In the genomic region with DNA sequence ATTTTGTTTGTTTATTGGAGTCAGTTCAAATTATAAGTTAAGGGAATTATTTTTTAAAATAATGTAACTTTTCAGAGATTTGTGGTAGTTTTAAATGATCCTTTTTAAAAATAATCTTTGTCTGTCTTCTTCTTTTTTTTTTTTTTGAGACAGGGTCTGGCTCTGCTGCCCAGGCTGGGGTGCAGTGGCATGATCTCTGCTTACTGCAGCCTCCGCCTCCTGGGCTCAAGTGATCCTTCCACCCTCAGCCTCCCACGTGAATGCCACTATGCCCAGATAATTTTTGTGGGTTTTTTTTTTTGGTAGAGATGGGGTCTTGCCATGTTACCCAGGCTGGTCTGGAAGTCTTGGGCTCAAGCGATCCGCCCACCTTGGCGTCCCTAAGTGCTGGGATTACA, we compare ENCODE assay signal across 29 cellular contexts.
"Had no signal": no experiment of that assay in that cellular context is flagged by ENCODE, and none has a peak within 500 bp of the region (broad histone marks: within the 10 kb centered on the region; RNA-seq: fewer than 3 reads in every experiment).

No MANE protein-coding gene starts in this region.

- H3K9me3 ChIP-seq: ascending aorta, body of pancreas, SJSA1 had no signal

- H3K27me3 Mint-ChIP-seq: activated naive CD8-positive, alpha-beta T cell treated with anti-CD3 and anti-CD28 coated beads, Interleukin-2, amount 50 U/mL, for 24 hours had no signal

- H3K4me3 Mint-ChIP-seq: activated CD8-positive, alpha-beta T cell treated with anti-CD3 and anti-CD28 coated beads, Interleukin-2, amount 10 ng/mL, durations not matched to agents 7 days and 5 days; activated naive CD8-positive, alpha-beta T cell treated with anti-CD3 and anti-CD28 coated beads, Interleukin-2, amount 50 U/mL, for 24 hours; activated T-cell treated with anti-CD3 and anti-CD28 coated beads, Interleukin-2, amount 50 U/mL, for 4 hours; T-helper 1 cell treated with Interleukin-12 subunit alpha and Interleukin-12 subunit beta and Interleukin-4 antibody, amounts not matched to agents 30 μg/mL and 1 μg/mL, for 36 hours; WTC11 had no signal

- H3K27ac Mint-ChIP-seq: activated CD8-positive, alpha-beta T cell treated with anti-CD3 and anti-CD28 coated beads, Interleukin-2, amount 10 ng/mL, durations not matched to agents 7 days and 5 days; activated naive CD4-positive, alpha-beta T cell treated with anti-CD3 and anti-CD28 coated beads, Interleukin-2, amount 50 U/mL, for 72 hours; activated naive CD8-positive, alpha-beta T cell treated with anti-CD3 and anti-CD28 coated beads, Interleukin-2, amount 50 U/mL, for 24 hours; T-helper 1 cell treated with Interleukin-12 subunit alpha and Interleukin-12 subunit beta and Interleukin-4 antibody, amounts not matched to agents 30 μg/mL and 1 μg/mL, for 36 hours had no signal

- ATAC-seq: activated CD8-positive, alpha-beta T cell treated with anti-CD3 and anti-CD28 coated beads, Interleukin-2, amount 10 ng/mL, durations not matched to agents 7 days and 5 days; activated naive CD4-positive, alpha-beta T cell treated with anti-CD3 and anti-CD28 coated beads, Interleukin-2, amount 50 U/mL, for 72 hours; activated naive CD8-positive, alpha-beta T cell treated with anti-CD3 and anti-CD28 coated beads, Interleukin-2, amount 50 U/mL, for 24 hours; activated T-cell treated with anti-CD3 and anti-CD28 coated beads, Interleukin-2, amount 50 U/mL, for 4 hours; body of pancreas; SK-N-SH treated with all-trans-retinoic acid at 6 μM for 48 hours had no signal

- H3K27ac ChIP-seq: ascending aorta, body of pancreas, SJSA1 had no signal

- H3K27me3 ChIP-seq: ascending aorta, body of pancreas, SJSA1 had no signal

- H3K4me3 ChIP-seq: ascending aorta, body of pancreas, SJSA1 had no signal

- H3K9me3 Mint-ChIP-seq: activated naive CD4-positive, alpha-beta T cell treated with anti-CD3 and anti-CD28 coated beads, Interleukin-2, amount 50 U/mL, for 72 hours; activated naive CD8-positive, alpha-beta T cell treated with anti-CD3 and anti-CD28 coated beads, Interleukin-2, amount 50 U/mL, for 24 hours; T-helper 1 cell treated with Interleukin-12 subunit alpha and Interleukin-12 subunit beta and Interleukin-4 antibody, amounts not matched to agents 30 μg/mL and 1 μg/mL, for 36 hours; WTC11 had no signal

- DNase-seq: activated CD4-positive, alpha-beta T cell treated with anti-CD3 and anti-CD28 coated beads for 48 hours; activated CD4-positive, alpha-beta T cell treated with anti-CD3 and anti-CD28 coated beads, Interleukin-2, amount 50 U/mL, for 4 hours; activated CD4-positive, CD25-positive, alpha-beta regulatory T cell treated with anti-CD3 and anti-CD28 coated beads, Interleukin-2, amount 50 U/mL, for 72 hours; activated CD8-positive, alpha-beta T cell treated with anti-CD3 and anti-CD28 coated beads, Interleukin-2, amount 10 ng/mL, durations not matched to agents 7 days and 5 days; activated effector memory CD4-positive, alpha-beta T cell treated with anti-CD3 and anti-CD28 coated beads, Interleukin-2, amount 50 U/mL, for 16 hours; activated naive CD4-positive, alpha-beta T cell treated with Interleukin-2 at 50 U/mL for 16 hours; activated naive CD8-positive, alpha-beta T cell treated with anti-CD3 and anti-CD28 coated beads, Interleukin-2, amount 50 U/mL, for 24 hours; activated T-cell treated with anti-CD3 and anti-CD28 coated beads, Interleukin-2, amount 50 U/mL, for 4 hours; amniotic stem cell; body of pancreas; Kasumi-1; KBM-7; NCI-H1048; NCI-H146; NCI-H1930; NCI-H345; NCI-H510A; NCI-H526 treated with DMSO at 0.1 percent for 48 hours; NCI-H82; NK-92 treated with Interleukin-12 subunit alpha and Interleukin-12 subunit beta, amount 100 ng/mL, for 24 hours; SHP77; SW 1271; T-helper 9 cell had no signal
